In the genomic region with DNA sequence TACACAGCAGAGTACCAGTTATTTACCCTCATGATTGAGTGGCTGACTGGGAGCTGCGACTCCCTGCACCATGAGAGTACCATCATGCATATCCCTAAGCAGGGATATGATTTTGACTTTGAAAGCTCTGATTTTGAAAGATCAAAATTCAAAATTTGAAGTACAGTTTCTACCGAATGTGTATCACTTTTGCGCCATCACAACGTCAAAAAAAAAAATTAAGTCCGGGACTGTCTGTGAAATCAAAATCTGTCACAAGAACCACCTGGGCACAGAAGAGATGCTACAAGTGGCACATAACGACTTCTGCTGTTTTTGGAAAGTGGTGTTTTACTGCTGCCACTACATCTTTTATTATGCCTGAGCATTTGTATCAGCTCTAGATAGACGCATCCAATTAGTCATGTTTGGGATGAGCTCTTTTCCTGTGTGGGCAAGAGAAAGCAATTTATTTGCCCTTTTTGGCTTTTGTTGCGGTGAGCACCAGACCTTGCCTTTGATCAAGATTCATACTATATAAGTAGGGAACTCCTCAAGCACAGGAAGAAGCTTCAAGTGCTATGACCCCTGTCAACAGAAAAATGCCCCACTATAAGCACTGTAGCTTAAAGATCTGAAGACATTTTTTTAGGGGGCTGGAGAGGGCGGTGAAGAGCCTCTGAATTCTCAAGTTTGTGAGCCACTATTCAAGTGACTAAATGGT, we compare ENCODE assay signal across 16 cellular contexts. TPM values are rescaled to one million over a fixed set of nuclear protein-coding genes. Genes with fewer than 3 reads are reported as not detected.
DNase-seq lines count a peak whose midpoint lies in the region; ATAC-seq, FAIRE-seq and TF ChIP-seq lines count a peak whose summit lies in the region.
"Had no signal": no experiment of that assay in that cellular context is flagged by ENCODE, and none has a peak within 500 bp of the region (broad histone marks: within the 10 kb centered on the region; RNA-seq: fewer than 3 reads in every experiment).

No MANE protein-coding gene starts in this region.

- no peaks in the 10 kb centered on the region for H3K9me3 Mint-ChIP-seq in natural killer cell
- H3K9me3 Mint-ChIP-seq in natural killer cell treated with Interleukin-12 subunit alpha and Interleukin-12 subunit beta and Interleukin-15 and Interleukin-18, amount 100 ng/mL, for 72 hours: no peaks in the 10 kb centered on the region
- H3K9me3 Mint-ChIP-seq in IgD-negative memory B cell: no peaks in the 10 kb centered on the region

- H3K4me2 ChIP-seq in GM12878 (ENCODE audit: control insufficient read depth, insufficient read depth): peak overlapping the region; percentile 36

- peaks cover 0 to 20% of the 10 kb centered on the region in 2 experiments; a peak in 2 of 4 replicates for H3K36me3 ChIP-seq in GM12878 (ENCODE audit: control insufficient read depth in 2 of 2, insufficient read depth in 2 of 2, low read length in 1 of 2)

- no peaks in the 10 kb centered on the region for H3K27me3 ChIP-seq in GM12878 (replicated peaks in 1 of 2; ENCODE audit: control insufficient read depth in 2 of 2, insufficient read depth in 2 of 2, low read length in 1 of 2)
- H3K27me3 ChIP-seq in right cardiac atrium (ENCODE audit: control insufficient read depth, insufficient read depth): no peaks in the 10 kb centered on the region

- H3K36me3 Mint-ChIP-seq in natural killer cell (no peaks in the 10 kb centered on the region), IgD-negative memory B cell (peaks cover 11% of the 10 kb centered on the region)
- peaks cover 5% of the 10 kb centered on the region for H3K36me3 Mint-ChIP-seq in natural killer cell treated with Interleukin-12 subunit alpha and Interleukin-12 subunit beta and Interleukin-15 and Interleukin-18, amount 100 ng/mL, for 72 hours

- H3K27me3 Mint-ChIP-seq in natural killer cell (ENCODE audit: low read depth in 2 of 2) (no peaks in the 10 kb centered on the region), IgD-negative memory B cell (no peaks in the 10 kb centered on the region)
- no peaks in the 10 kb centered on the region for H3K27me3 Mint-ChIP-seq in natural killer cell treated with Interleukin-12 subunit alpha and Interleukin-12 subunit beta and Interleukin-15 and Interleukin-18, amount 100 ng/mL, for 72 hours

- FAIRE-seq in GM12878 (lab: Jason Lieb, UNC): no peak
- FAIRE-seq: H1, RCC 7860 had no signal

- no peak for DNase-seq in natural killer cell
- DNase-seq in natural killer cell treated with Interleukin-12 subunit alpha and Interleukin-12 subunit beta and Interleukin-15 and Interleukin-18, amount 100 ng/mL, for 72 hours (ENCODE audit: low spot score): no peak
- no peak for DNase-seq in GM12878 (ENCODE audit: low read depth, low spot score)
- DNase-seq in putamen (ENCODE audit: low spot score): no peak
- DNase-seq in right cardiac atrium: no peak
- no peak for DNase-seq in EL
- no peak for DNase-seq in stimulated activated CD4-positive, alpha-beta T cell treated with anti-CD3 and anti-CD28 coated beads, Interleukin-4, amount 100 ng/mL, for 24 hours
- DNase-seq: AML-193; DMS153; NCI-H2081; NCI-H526 treated with DMSO at 0.1 percent for 48 hours; stimulated activated CD4-positive, alpha-beta T cell treated with anti-CD3 and anti-CD28 coated beads, Interleukin-15, amount 100 ng/mL, for 24 hours had no signal

- no peak overlapping the region for H3K27ac ChIP-seq in GM12878 (ENCODE audit: control insufficient read depth, insufficient read depth)
- no peak overlapping the region for H3K27ac ChIP-seq in right cardiac atrium (ENCODE audit: low read length)

- H3K9me3 ChIP-seq in GM12878 (replicated peaks; ENCODE audit: control insufficient read depth, insufficient read depth, low read length): no peaks in the 10 kb centered on the region; the same call in 2 of the 3 replicates
- no peaks in the 10 kb centered on the region for H3K9me3 ChIP-seq in right cardiac atrium (ENCODE audit: control insufficient read depth, low read length)

- intact Hi-C loops in natural killer cell (cut with micrococcal nuclease) (loop anchor here (2.0 kb wide), 1 partner anchor 16 kb away; no protein-coding TSS in a partner anchor), GM12878 (cut with micrococcal nuclease; ENCODE audit: unreplicated experiment) (no loop called here), right cardiac atrium (cut with DNase I) (no loop called here)

- H3K9ac ChIP-seq in GM12878 (ENCODE audit: control insufficient read depth, insufficient read depth, low read length): no peak overlapping the region

- 78% methylated on average over 9 of the region's 9 CpGs for WGBS in GM12878 (ENCODE audit: insufficient coverage, insufficient replicate concordance, low lambda C conversion rate, missing lambda C conversion rate)
- WGBS in right cardiac atrium: 77% methylated on average over 9 of the region's 9 CpGs

- no peaks in the 10 kb centered on the region for H4K20me1 ChIP-seq in GM12878 (ENCODE audit: control insufficient read depth, insufficient read depth)

- RAD21 ChIA-PET in GM12878 (lab: Charles Lee; ENCODE audit: unreplicated experiment): interaction anchor here (1.0 to 3.6 kb wide), 6 partner anchors 9 to 34 kb away, joined by 3 to 27 read pairs (median 6); partner anchors contain the start of gene MTPN

- POLR2A ChIA-PET in GM12878 (lab: Charles Lee): interaction anchor here (0.9 to 2.6 kb wide), 7 partner anchors 10 to 85 kb away, joined by 3 to 27 read pairs (median 4); partner anchors contain the start of gene MTPN

- H3K4me3 Mint-ChIP-seq in natural killer cell (peak overlapping the region; percentile 21), IgD-negative memory B cell (peak overlapping the region; percentile 42 to 72 (median 55))
- no peak overlapping the region for H3K4me3 Mint-ChIP-seq in natural killer cell treated with Interleukin-12 subunit alpha and Interleukin-12 subunit beta and Interleukin-15 and Interleukin-18, amount 100 ng/mL, for 72 hours

- no TSS peak for BruUV-seq in GM12878 (replicated peaks; lab: Mats Ljungman, UMichigan)

- SMC1A ChIA-PET in GM12878 (lab: Charles Lee; ENCODE audit: uncharacterized antibody, unreplicated experiment): interaction anchor here (0.7 to 4.0 kb wide), 18 partner anchors 9 to 64 kb away, joined by 3 to 35 read pairs (median 4); partner anchors contain the start of gene MTPN

- no peak for TF ChIP-seq POLR2A in GM12878 (IDR thresholded peaks at IDR 0.05; ENCODE audit: low read depth, low read length)

- H3K79me2 ChIP-seq in GM12878 (ENCODE audit: control insufficient read depth, insufficient read depth, low read length): peaks cover 93% of the 10 kb centered on the region

- ATAC-seq in natural killer cell (peak in 2 of 3 donors; percentile 38 to 44), GM12878 (peak; percentile 28), right cardiac atrium (no peak)
- ATAC-seq in natural killer cell treated with Interleukin-12 subunit alpha and Interleukin-12 subunit beta and Interleukin-15 and Interleukin-18, amount 100 ng/mL, for 72 hours: no peak
- ATAC-seq: SK-N-SH treated with all-trans-retinoic acid at 6 μM for 48 hours had no signal

- H3K4me3 ChIP-seq in GM12878: peak overlapping the region; percentile 14; the same call in 1 of the 2 replicates
- no peak overlapping the region for H3K4me3 ChIP-seq in right cardiac atrium (ENCODE audit: low read length)

- TF ChIP-seq CTCF in natural killer cell (IDR thresholded peaks at IDR 0.05) (no peak), GM12878 (IDR thresholded peaks at IDR 0.05 in 2 of 3, conservative IDR thresholded peaks at IDR 0.05 in 1 of 3; ENCODE audit: control insufficient read depth in 2 of 3, extremely low read depth in 1 of 3, insufficient read depth in 1 of 3, low read depth in 3 of 3, low read length in 3 of 3) (no peak)

- TF ChIP-seq EP300 in GM12878 (IDR thresholded peaks at IDR 0.05; ENCODE audit: borderline replicate concordance in 1 of 2, control insufficient read depth in 1 of 2, low read depth in 2 of 2, low read length in 2 of 2): no peak

- H2AFZ ChIP-seq in GM12878 (ENCODE audit: control insufficient read depth, low read depth, low read length): no peak overlapping the region

- H3K4me1 ChIP-seq in GM12878 (ENCODE audit: control insufficient read depth, insufficient read depth, low read length): peaks cover 7% of the 10 kb centered on the region; the same call in 1 of the 2 replicates
- H3K4me1 ChIP-seq in right cardiac atrium (ENCODE audit: control insufficient read depth, insufficient read depth, low read length): peaks cover 4% of the 10 kb centered on the region

- H3K4me1 Mint-ChIP-seq in natural killer cell (peaks cover 78 to 83% of the 10 kb centered on the region in 2 donors), IgD-negative memory B cell (peaks cover 69 to 78% (median 74%) of the 10 kb centered on the region in 3 donors)
- H3K4me1 Mint-ChIP-seq in natural killer cell treated with Interleukin-12 subunit alpha and Interleukin-12 subunit beta and Interleukin-15 and Interleukin-18, amount 100 ng/mL, for 72 hours (ENCODE audit: low read depth in 2 of 2): peaks cover 39 to 74% of the 10 kb centered on the region in 2 donors

- H3K27ac Mint-ChIP-seq in natural killer cell: peak overlapping the region; percentile 47 to 67
- H3K27ac Mint-ChIP-seq in natural killer cell treated with Interleukin-12 subunit alpha and Interleukin-12 subunit beta and Interleukin-15 and Interleukin-18, amount 100 ng/mL, for 72 hours: peak overlapping the region in 1 of 2 donors; percentile 6
- H3K27ac Mint-ChIP-seq in IgD-negative memory B cell: peak overlapping the region; percentile 1 to 78 (median 62)

- in situ Hi-C loops in GM12878 (cut with MboI): loop anchor here (25.0 kb wide), 1 partner anchor 979 kb away; the partner anchor contains the start of gene AGBL3

- TF ChIP-seq RAD21 in GM12878 (IDR thresholded peaks at IDR 0.05; ENCODE audit: insufficient read depth, low read depth, low read length): no peak

- CTCF ChIA-PET in GM12878 (lab: Yijun Ruan, JAX): interaction anchor here (0.9 to 2.1 kb wide), 7 partner anchors 8 to 51 kb away, joined by 3 to 12 read pairs (median 8); no protein-coding TSS in a partner anchor

RNA-seq across cellular contexts. Expression of gene MTPN, which starts 10.7 kb away (rescaled TPM):
- 100 to 1,000 TPM; 161 to 170 (median 165) TPM for total RNA-seq in natural killer cell
- total RNA-seq in natural killer cell treated with Interleukin-12 subunit alpha and Interleukin-12 subunit beta and Interleukin-15 and Interleukin-18, amount 100 ng/mL, for 72 hours: 100 to 1,000 TPM; 148 to 190 TPM
- 235 TPM for polyA plus RNA-seq in IgD-negative memory B cell
- 36.3 and 40.3 TPM in 2 replicates for total RNA-seq in GM12878 (2013; cell fraction: nucleolus; rRNA removed)
- total RNA-seq in GM12878 (2014; rRNA removed): 108 and 112 TPM in 2 replicates
- 84.1 and 84.5 TPM in 2 replicates for total RNA-seq in GM12878 (2014; rRNA removed; fragmentation: Illumina TruSeq; extraction: Trizol)
- total RNA-seq in GM12878 (2021): 143 and 144 TPM in 2 replicates
- 39.8 TPM for polyA plus RNA-seq in GM12878 (2011; ENCODE audit: low read depth)
- 146 and 178 TPM in 2 replicates for polyA plus RNA-seq in GM12878 (2011; rRNA removed)
- 72.4 and 80.3 TPM in 2 replicates for polyA plus RNA-seq in GM12878 (2011; cell fraction: cytosol; rRNA removed)
- 42.1 and 48.1 TPM in 2 replicates for polyA plus RNA-seq in GM12878 (2011; cell fraction: nucleus; rRNA removed)
- polyA plus RNA-seq in GM12878 (2012): 82.0 and 94.0 TPM in 2 replicates
- polyA plus RNA-seq in GM12878 (2014; fragmentation: Illumina TruSeq; extraction: Trizol): 129 and 156 TPM in 2 replicates
- polyA plus RNA-seq in GM12878 (2014; fragmentation: Nextera tagmentation; extraction: Ambion mirVana): 10 to 100 TPM; 38.7 to 48.5 TPM
- polyA plus RNA-seq in GM12878 (2014; rRNA removed): 80.1 and 82.2 TPM in 2 replicates
- polyA plus RNA-seq in GM12878 (2016; fragmentation: Nextera tagmentation; extraction: Ambion mirVana): 10 to 100 TPM; 63.8 to 86.4 TPM
- 109 and 126 TPM in 2 replicates for polyA minus RNA-seq in GM12878 (2011; rRNA and poly(A)+ RNA removed)
- 75.0 and 78.2 TPM in 2 replicates for polyA minus RNA-seq in GM12878 (2011; cell fraction: cytosol; rRNA and poly(A)+ RNA removed)
- polyA minus RNA-seq in GM12878 (2011; cell fraction: nucleus; rRNA and poly(A)+ RNA removed): 65.8 and 139 TPM in 2 replicates
- 100 to 1,000 TPM; 113 to 128 (median 123) TPM for total RNA-seq in right cardiac atrium
- 64.6 TPM for polyA plus RNA-seq in right cardiac atrium

Comparison
In these comparisons a context has a peak if more than half of its experiments do, and no peak if none do; other contexts are left out.
1. ATAC-seq: peak in natural killer cell (2 of 3) and GM12878 (single experiment); none in natural killer cell treated with Interleukin-12 subunit alpha and Interleukin-12 subunit beta and Interleukin-15 and Interleukin-18, amount 100 ng/mL, for 72 hours (0 of 2) and right cardiac atrium (0 of 2).